ENCODE assay signal across 8 cellular contexts in genomic region chr17:44221862-44222111, GRCh38. TPM values are rescaled to one million over a fixed set of nuclear protein-coding genes. Genes with fewer than 3 reads are reported as not detected.
DNase-seq lines count a peak whose midpoint lies in the region; ATAC-seq and TF ChIP-seq lines count a peak whose summit lies in the region.

No MANE protein-coding gene starts in this region.

- POLR2A ChIA-PET in T-cell (lab: Charles Lee): interaction anchor here (0.6 to 0.7 kb wide), 6 partner anchors 20 to 296 kb away, joined by 3 to 16 read pairs (median 5); no protein-coding TSS in a partner anchor

- peak overlapping the region; percentile 90 to 94 for H3K27ac Mint-ChIP-seq in T-cell

- CTCF ChIA-PET in T-cell (lab: Charles Lee): interaction anchor here (0.5 to 2.6 kb wide), 16 partner anchors 10 to 654 kb away, joined by 3 to 12 read pairs (median 4); partner anchors contain the start of genes FAM171A2 (in 1 of the 2), GRN (in 1 of the 2) and TMUB2 (in 1 of the 2)

- peaks cover 2% of the 10 kb centered on the region for H3K36me3 Mint-ChIP-seq in T-cell

- no peaks in the 10 kb centered on the region for H3K27me3 ChIP-seq in rectal smooth muscle tissue (ENCODE audit: control insufficient read depth, insufficient read depth, low read length)

- H3K27me3 Mint-ChIP-seq in T-cell: peaks cover 0 to 1% of the 10 kb centered on the region in 2 donors

- no peak for TF ChIP-seq CTCF in fibroblast of mammary gland (conservative IDR thresholded peaks at IDR 0.05; ENCODE audit: control insufficient read depth, insufficient read depth, low read depth, low read length)

- H3K27ac ChIP-seq in rectal smooth muscle tissue (ENCODE audit: low read depth, low read length): peak overlapping the region; percentile 95

- ATAC-seq in T-cell (replicated peaks in 1 of 4): no peak

- H3K36me3 ChIP-seq in rectal smooth muscle tissue (ENCODE audit: control insufficient read depth, insufficient read depth, low read length): peaks cover 2% of the 10 kb centered on the region

- peak overlapping the region; percentile 70 for H3K4me3 ChIP-seq in GM08714 (ENCODE audit: low read length)
- peak overlapping the region; percentile 51 for H3K4me3 ChIP-seq in fibroblast of mammary gland (ENCODE audit: control insufficient read depth, low read depth, low read length)
- peak overlapping the region; percentile 88 for H3K4me3 ChIP-seq in rectal smooth muscle tissue (ENCODE audit: low read length)

- peaks cover 19 to 20% (median 20%) of the 10 kb centered on the region in 3 donors for H3K4me1 Mint-ChIP-seq in T-cell

- H3K4me3 Mint-ChIP-seq in T-cell: peak overlapping the region; percentile 93 to 98 (median 97)

- DNase-seq in T-cell (peak in 1 of 34 experiments; percentile 28), fibroblast of mammary gland (ENCODE audit: low read depth) (no peak), COR-L47 (lab: John Stamatoyannopoulos, UW) (no peak), GF-D8 (lab: John Stamatoyannopoulos, UW) (no peak), COLO829 (ENCODE audit: low spot score) (no peak), NOMO-1 (lab: John Stamatoyannopoulos, UW; ENCODE audit: unreplicated experiment in 2 of 2) (no peak)

- H3K9ac ChIP-seq in rectal smooth muscle tissue (ENCODE audit: low read length): peak overlapping the region; percentile 70

- H3K9me3 Mint-ChIP-seq in T-cell: no peaks in the 10 kb centered on the region

- H3K4me1 ChIP-seq in rectal smooth muscle tissue (ENCODE audit: control insufficient read depth, insufficient read depth, low read length): peaks cover 18% of the 10 kb centered on the region

RNA-seq across cellular contexts. Expression of gene UBTF, which starts 2.3 kb away (rescaled TPM):
- 100 to 1,000 TPM; 162 to 228 (median 213) TPM for total RNA-seq in T-cell

RNA-seq across cellular contexts. Expression of gene ATXN7L3, which starts 22.1 kb away (rescaled TPM):
- total RNA-seq in T-cell: 100 to 1,000 TPM; 101 to 130 (median 125) TPM

RNA-seq across cellular contexts. Expression of gene TMUB2, which starts 35.0 kb away (rescaled TPM):
- total RNA-seq in T-cell: 10 to 100 TPM; 42.0 to 46.6 (median 43.0) TPM

RNA-seq across cellular contexts. Expression of gene SLC4A1, which starts 46.1 kb away (rescaled TPM):
- total RNA-seq in T-cell: not detected

RNA-seq across cellular contexts. Expression of gene ASB16, which starts 51.3 kb away (rescaled TPM):
- total RNA-seq in T-cell: under 1 TPM in 1 of 5 donors, not detected in 4; 0.15 TPM
